Comparison of ENCODE assay signal across 19 cellular contexts in genomic region chr6:157072128-157072527, GRCh38.
"Had no signal": no experiment of that assay in that cellular context is flagged by ENCODE, and none has a peak within 500 bp of the region (broad histone marks: within the 10 kb centered on the region; RNA-seq: fewer than 3 reads in every experiment).

No MANE protein-coding gene starts in this region.

- H3K4me2 ChIP-seq: hepatocyte had no signal

- H3K4me3 ChIP-seq: colonic mucosa, hepatocyte, ovary, stomach, thoracic aorta, transverse colon had no signal

- H3K27ac ChIP-seq: colonic mucosa, hepatocyte, ovary, stomach, thoracic aorta, transverse colon had no signal

- H3K9me3 Mint-ChIP-seq: endodermal cell, neural crest cell had no signal

- H3K4me1 ChIP-seq: colonic mucosa had no signal

- ATAC-seq: right cardiac atrium had no signal

- H3K27me3 ChIP-seq: colonic mucosa, hepatocyte, ovary, stomach, transverse colon had no signal

- H3K4me3 Mint-ChIP-seq: endodermal cell, neural crest cell had no signal

- H2AFZ ChIP-seq: hepatocyte had no signal

- H3K27me3 Mint-ChIP-seq: progenitor cell of endocrine pancreas had no signal

- DNase-seq: colonic mucosa; dermis blood vessel endothelial cell; endodermal cell; erythroblast; foreskin melanocyte; head of caudate nucleus; kidney glomerular epithelial cell; nucleus accumbens; ovary; right cardiac atrium; stimulated activated CD4-positive, alpha-beta T cell treated with anti-CD3 and anti-CD28 coated beads, Interleukin-12 subunit alpha, Interleukin-12 subunit beta, amount 100 ng/mL, for 4 hours; stimulated activated naive CD4-positive, alpha-beta T cell; stomach; substantia nigra; transverse colon had no signal

- H3K27ac Mint-ChIP-seq: endodermal cell, progenitor cell of endocrine pancreas had no signal
